20 cellular contexts compared by ENCODE assay signal in the genomic region with DNA sequence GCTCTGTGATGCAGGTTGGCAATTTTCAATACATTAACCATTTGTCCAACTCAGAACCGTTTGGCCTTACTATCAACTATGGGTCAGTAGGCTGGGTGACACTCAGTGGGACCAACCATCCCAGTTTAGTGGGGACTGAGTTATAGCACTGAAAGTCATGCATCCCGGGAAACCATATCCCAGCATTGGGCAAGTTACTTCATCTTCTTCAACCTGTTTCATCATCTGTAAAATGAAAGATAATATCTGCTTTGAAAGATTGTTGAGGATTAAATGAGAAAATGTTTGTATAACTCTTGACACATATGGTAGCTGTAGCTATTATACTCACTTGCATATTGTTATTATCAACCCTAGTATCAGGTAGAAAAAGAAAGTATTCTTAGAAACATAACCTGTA.
DNase-seq lines count a peak whose midpoint lies in the region; ATAC-seq and TF ChIP-seq lines count a peak whose summit lies in the region.
"Had no signal": no experiment of that assay in that cellular context is flagged by ENCODE, and none has a peak within 500 bp of the region (broad histone marks: within the 10 kb centered on the region; RNA-seq: fewer than 3 reads in every experiment).

No MANE protein-coding gene starts in this region.

- peaks cover 11% of the 10 kb centered on the region; the same call in 1 of the 2 replicates for H3K79me2 ChIP-seq in OCI-LY1 (ENCODE audit: insufficient read depth, low read length)

- peaks cover 77% of the 10 kb centered on the region for H3K4me1 Mint-ChIP-seq in T-helper 1 cell treated with Interleukin-12 subunit alpha and Interleukin-12 subunit beta and Interleukin-4 antibody, amounts not matched to agents 30 μg/mL and 1 μg/mL, for 36 hours (ENCODE audit: low read depth)
- H3K4me1 Mint-ChIP-seq in central memory CD8-positive, alpha-beta T cell, result peaks cover 89% of the 10 kb centered on the region
- peaks cover 95% of the 10 kb centered on the region for H3K4me1 Mint-ChIP-seq in stimulated activated effector memory CD8-positive, alpha-beta T cell treated with anti-CD3 and anti-CD28 coated beads, Interleukin-12 subunit alpha, Interleukin-12 subunit beta, amount 100 ng/mL, for 72 hours

- H4K20me1 ChIP-seq in OCI-LY1 (ENCODE audit: insufficient read depth, low read length), result no peaks in the 10 kb centered on the region

- H3K9me3 Mint-ChIP-seq in T-helper 1 cell treated with Interleukin-12 subunit alpha and Interleukin-12 subunit beta and Interleukin-4 antibody, amounts not matched to agents 30 μg/mL and 1 μg/mL, for 36 hours, result no peaks in the 10 kb centered on the region
- H3K9me3 Mint-ChIP-seq in central memory CD8-positive, alpha-beta T cell, result no peaks in the 10 kb centered on the region
- peaks cover under 1% of the 10 kb centered on the region for H3K9me3 Mint-ChIP-seq in stimulated activated effector memory CD8-positive, alpha-beta T cell treated with anti-CD3 and anti-CD28 coated beads, Interleukin-12 subunit alpha, Interleukin-12 subunit beta, amount 100 ng/mL, for 72 hours

- no peaks in the 10 kb centered on the region for H3K27me3 Mint-ChIP-seq in T-helper 1 cell treated with Interleukin-12 subunit alpha and Interleukin-12 subunit beta and Interleukin-4 antibody, amounts not matched to agents 30 μg/mL and 1 μg/mL, for 36 hours (ENCODE audit: low read depth)
- no peaks in the 10 kb centered on the region for H3K27me3 Mint-ChIP-seq in central memory CD8-positive, alpha-beta T cell

- peak overlapping the region; percentile 87 for H3K27ac Mint-ChIP-seq in T-helper 1 cell treated with Interleukin-12 subunit alpha and Interleukin-12 subunit beta and Interleukin-4 antibody, amounts not matched to agents 30 μg/mL and 1 μg/mL, for 36 hours
- H3K27ac Mint-ChIP-seq in central memory CD8-positive, alpha-beta T cell (ENCODE audit: low read depth), result peak overlapping the region; percentile 92
- peak overlapping the region; percentile 94 for H3K27ac Mint-ChIP-seq in stimulated activated effector memory CD8-positive, alpha-beta T cell treated with anti-CD3 and anti-CD28 coated beads, Interleukin-12 subunit alpha, Interleukin-12 subunit beta, amount 100 ng/mL, for 72 hours

- peaks cover 31% of the 10 kb centered on the region for H3K4me1 ChIP-seq in OCI-LY1 (ENCODE audit: insufficient read depth, low read length, severe bottlenecking)

- H3K4me3 ChIP-seq in OCI-LY1 (ENCODE audit: low read depth, low read length, poor library complexity, severe bottlenecking), result no peak overlapping the region
- H3K4me3 ChIP-seq: GM23248, heart left ventricle, right lobe of liver had no signal

- H2AFZ ChIP-seq in OCI-LY1 (ENCODE audit: low read length), result no peak overlapping the region
- H2AFZ ChIP-seq: GM23248 had no signal

- H3K9me3 ChIP-seq in OCI-LY1 (ENCODE audit: low read length), result 0 out of 2 replicates have a peak, but pooled peaks cover 3% of the 10 kb centered on the region
- H3K9me3 ChIP-seq: heart left ventricle, right lobe of liver had no signal

- H3K27ac ChIP-seq in OCI-LY1 (ENCODE audit: low read depth, low read length, poor library complexity, severe bottlenecking) (peak overlapping the region; percentile 38), RWPE1 (no peak overlapping the region)
- H3K27ac ChIP-seq: GM23248, right lobe of liver had no signal

- TF ChIP-seq CTCF in OCI-LY1 (IDR thresholded peaks at IDR 0.05; ENCODE audit: low read length) (no peak), RWPE1 (conservative IDR thresholded peaks at IDR 0.05; ENCODE audit: low read depth) (no peak), GM13977 (IDR thresholded peaks at IDR 0.05; ENCODE audit: extremely low read depth, insufficient read depth, missing control alignments) (no peak)

- peak overlapping the region; percentile 56 for H3K4me3 Mint-ChIP-seq in T-helper 1 cell treated with Interleukin-12 subunit alpha and Interleukin-12 subunit beta and Interleukin-4 antibody, amounts not matched to agents 30 μg/mL and 1 μg/mL, for 36 hours
- peak overlapping the region; percentile 80 for H3K4me3 Mint-ChIP-seq in central memory CD8-positive, alpha-beta T cell
- H3K4me3 Mint-ChIP-seq in stimulated activated effector memory CD8-positive, alpha-beta T cell treated with anti-CD3 and anti-CD28 coated beads, Interleukin-12 subunit alpha, Interleukin-12 subunit beta, amount 100 ng/mL, for 72 hours, result peak overlapping the region; percentile 96

- H3K36me3 ChIP-seq in OCI-LY1 (ENCODE audit: insufficient read depth, low read length), result no peaks in the 10 kb centered on the region
- H3K36me3 ChIP-seq: heart left ventricle, right lobe of liver had no signal

- POLR2A ChIA-PET in RWPE1 (lab: Yijun Ruan, JAX; ENCODE audit: low non-redundant PET), result no interaction called here

- DNase-seq in T-helper 1 cell, result no peak
- DNase-seq in central memory CD8-positive, alpha-beta T cell (ENCODE audit: low spot score in 2 of 2), result no peak
- DNase-seq in stimulated activated effector memory CD8-positive, alpha-beta T cell treated with anti-CD3 and anti-CD28 coated beads, Interleukin-12 subunit alpha, Interleukin-12 subunit beta, amount 100 ng/mL, for 72 hours (ENCODE audit: low spot score in 2 of 2), result no peak
- no peak for DNase-seq in NCI-H524 treated with DMSO at 0.1 percent for 48 hours (lab: John Stamatoyannopoulos, UW)
- DNase-seq in RWPE1 (ENCODE audit: low spot score), result no peak
- DNase-seq in GM13977 (ENCODE audit: low spot score), result no peak
- DNase-seq: 8988T; aorta; COR-L47; cortex of kidney; GM23248; heart left ventricle; left colon; NCI-H187 treated with DMSO at 0.1 percent for 48 hours; NCI-H774; right lobe of liver; stimulated activated CD4-positive, alpha-beta T cell treated with anti-CD3 and anti-CD28 coated beads, Interleukin-4, amount 100 ng/mL, for 1 hour had no signal

- H3K27me3 ChIP-seq in OCI-LY1 (ENCODE audit: insufficient read depth, low read length), result no peaks in the 10 kb centered on the region
- H3K27me3 ChIP-seq: heart left ventricle, right lobe of liver had no signal

- in situ Hi-C loops in GM13977 (cut with MboI; ENCODE audit: low pct_unique_long_range_greater_than_20kb, low sequenced_read_pairs, unreplicated experiment), result no loop called here

- no peak overlapping the region for H3K9ac ChIP-seq in OCI-LY1 (ENCODE audit: low read length)
- H3K9ac ChIP-seq: GM23248 had no signal

- H3F3A ChIP-seq in OCI-LY1 (ENCODE audit: insufficient read depth, low read length), result no peaks in the 10 kb centered on the region

- peaks cover 27% of the 10 kb centered on the region for H3K36me3 Mint-ChIP-seq in T-helper 1 cell treated with Interleukin-12 subunit alpha and Interleukin-12 subunit beta and Interleukin-4 antibody, amounts not matched to agents 30 μg/mL and 1 μg/mL, for 36 hours (ENCODE audit: low read depth)
- H3K36me3 Mint-ChIP-seq in central memory CD8-positive, alpha-beta T cell (ENCODE audit: insufficient read depth), result peaks cover 23% of the 10 kb centered on the region
- H3K36me3 Mint-ChIP-seq in stimulated activated effector memory CD8-positive, alpha-beta T cell treated with anti-CD3 and anti-CD28 coated beads, Interleukin-12 subunit alpha, Interleukin-12 subunit beta, amount 100 ng/mL, for 72 hours, result peaks cover 100% of the 10 kb centered on the region

- ATAC-seq in central memory CD8-positive, alpha-beta T cell (replicated peaks; ENCODE audit: extremely low read depth, poor library complexity, severe bottlenecking), result no peak
- ATAC-seq in stimulated activated effector memory CD8-positive, alpha-beta T cell treated with anti-CD3 and anti-CD28 coated beads, Interleukin-12 subunit alpha, Interleukin-12 subunit beta, amount 100 ng/mL, for 72 hours, result no peak
- ATAC-seq: esophagus mucosa, heart left ventricle had no signal

- peak overlapping the region; percentile 24; the same call in 1 of the 2 replicates for H3K4me2 ChIP-seq in OCI-LY1 (ENCODE audit: low read length)

- CTCF ChIA-PET in RWPE1 (lab: Yijun Ruan, JAX), result no interaction called here

- H3K9me2 ChIP-seq in OCI-LY1 (ENCODE audit: low read depth, low read length), result no peaks in the 10 kb centered on the region
